Comparison of ENCODE assay signal across 8 cellular contexts in genomic region chr6:27902335-27903314, GRCh38. TPM values are rescaled to one million over a fixed set of nuclear protein-coding genes. Genes with fewer than 3 reads are reported as not detected.
DNase-seq lines count a peak whose midpoint lies in the region; ATAC-seq and TF ChIP-seq lines count a peak whose summit lies in the region.

No MANE protein-coding gene starts in this region.

- peaks cover 13% of the 10 kb centered on the region for H3K27me3 Mint-ChIP-seq in activated naive CD4-positive, alpha-beta T cell treated with anti-CD3 and anti-CD28 coated beads, Interleukin-2, amount 10 ng/mL, durations not matched to agents 7 days and 5 days

- DNase-seq in EH (ENCODE audit: low read depth) (peak; percentile 84), H4 (ENCODE audit: low spot score) (peak; percentile 75), M059J (ENCODE audit: low read depth) (peak; percentile 87), SK-N-DZ (ENCODE audit: low spot score) (peak; percentile 85), germinal center (ENCODE audit: low spot score) (peak; percentile 54), omental fat pad (ENCODE audit: low spot score) (peak; percentile 95), testis (peak; percentile 91)
- DNase-seq in activated naive CD4-positive, alpha-beta T cell treated with anti-CD3 and anti-CD28 coated beads, Interleukin-2, amount 10 ng/mL, durations not matched to agents 7 days and 5 days = peak; percentile 85

- H3K36me3 Mint-ChIP-seq in activated naive CD4-positive, alpha-beta T cell treated with anti-CD3 and anti-CD28 coated beads, Interleukin-2, amount 10 ng/mL, durations not matched to agents 7 days and 5 days = peaks cover 2% of the 10 kb centered on the region

- peak overlapping the region; percentile 95 for H3K27ac Mint-ChIP-seq in activated naive CD4-positive, alpha-beta T cell treated with anti-CD3 and anti-CD28 coated beads, Interleukin-2, amount 10 ng/mL, durations not matched to agents 7 days and 5 days

- no peak for TF ChIP-seq POLR2A in testis (IDR thresholded peaks at IDR 0.05)

- CTCF ChIA-PET in activated naive CD4-positive, alpha-beta T cell treated with anti-CD3 and anti-CD28 coated beads, Interleukin-2, amount 10 ng/mL, durations not matched to agents 7 days and 5 days (lab: Charles Lee) = no interaction called here

- intact Hi-C loops in testis (cut with DNase I; ENCODE audit: low total_unique reads) = no loop called here

- no peaks in the 10 kb centered on the region for H3K36me3 ChIP-seq in testis (ENCODE audit: low read depth, missing control alignments)

- H3K9me3 Mint-ChIP-seq in activated naive CD4-positive, alpha-beta T cell treated with anti-CD3 and anti-CD28 coated beads, Interleukin-2, amount 10 ng/mL, durations not matched to agents 7 days and 5 days = no peaks in the 10 kb centered on the region

- ATAC-seq in omental fat pad (ENCODE audit: low FRiP score) = peak; percentile 91

- H3K4me3 ChIP-seq in testis = peak overlapping the region; percentile 60 to 80

- peak overlapping the region; percentile 79 for H3K4me3 Mint-ChIP-seq in activated naive CD4-positive, alpha-beta T cell treated with anti-CD3 and anti-CD28 coated beads, Interleukin-2, amount 10 ng/mL, durations not matched to agents 7 days and 5 days

- H3K4me1 ChIP-seq in testis = peaks cover 4% of the 10 kb centered on the region

- 2 to 8% methylated on average over 38 of the region's 38 CpGs for WGBS in testis, 2 donors

- no peaks in the 10 kb centered on the region for H3K27me3 ChIP-seq in testis

- peak overlapping the region; percentile 95 to 96 for H3K27ac ChIP-seq in testis

- TF ChIP-seq CTCF in omental fat pad (IDR thresholded peaks at IDR 0.05) (no peak), testis (IDR thresholded peaks at IDR 0.05) (peak in 1 of 3 experiments; percentile 6)

- peaks cover 24% of the 10 kb centered on the region for H3K4me1 Mint-ChIP-seq in activated naive CD4-positive, alpha-beta T cell treated with anti-CD3 and anti-CD28 coated beads, Interleukin-2, amount 10 ng/mL, durations not matched to agents 7 days and 5 days

- H3K9me3 ChIP-seq in testis = no peaks in the 10 kb centered on the region

RNA-seq across cellular contexts. Expression of gene OR2B2, which starts 9.6 kb away (rescaled TPM):
- total RNA-seq in H4 (2014; rRNA removed; shearing (Covaris generic)) = not detected in 2 replicates
- total RNA-seq in M059J (2014; rRNA removed; shearing (Covaris generic)) = not detected in 2 replicates
- polyA plus RNA-seq in SK-N-DZ (2014; cell fraction: cytosol; rRNA removed) = not detected in 2 replicates
- not detected in 2 replicates for polyA plus RNA-seq in SK-N-DZ (2014; cell fraction: nucleus; rRNA removed)
- total RNA-seq in omental fat pad (not detected), testis (not detected)
- not detected for polyA plus RNA-seq in testis (ENCODE audit: insufficient read depth, low read depth, low replicate concordance)

RNA-seq across cellular contexts. Expression of gene OR2B6, which starts 54.4 kb away (rescaled TPM):
- not detected in 2 replicates for total RNA-seq in H4 (2014; rRNA removed; shearing (Covaris generic))
- 0.15 and 0.27 TPM in 2 replicates for total RNA-seq in M059J (2014; rRNA removed; shearing (Covaris generic))
- 1.6 TPM in 1 of 2 replicates, not detected in the other for polyA plus RNA-seq in SK-N-DZ (2014; cell fraction: cytosol; rRNA removed)
- polyA plus RNA-seq in SK-N-DZ (2014; cell fraction: nucleus; rRNA removed) = 0.60 and 1.4 TPM in 2 replicates
- total RNA-seq in omental fat pad = not detected
- 1 to 10 TPM in 1 of 2 donors, not detected in 1; 1.0 TPM for total RNA-seq in testis
- not detected for polyA plus RNA-seq in testis (ENCODE audit: insufficient read depth, low read depth, low replicate concordance)

Comparison
In these comparisons a context has a peak if more than half of its experiments do, and no peak if none do; other contexts are left out.
1. Peak in every context shown above with its lines: DNase-seq, ATAC-seq, H3K4me3 ChIP-seq and H3K27ac ChIP-seq.